ENCODE assay signal across 1 cellular context in the genomic region with DNA sequence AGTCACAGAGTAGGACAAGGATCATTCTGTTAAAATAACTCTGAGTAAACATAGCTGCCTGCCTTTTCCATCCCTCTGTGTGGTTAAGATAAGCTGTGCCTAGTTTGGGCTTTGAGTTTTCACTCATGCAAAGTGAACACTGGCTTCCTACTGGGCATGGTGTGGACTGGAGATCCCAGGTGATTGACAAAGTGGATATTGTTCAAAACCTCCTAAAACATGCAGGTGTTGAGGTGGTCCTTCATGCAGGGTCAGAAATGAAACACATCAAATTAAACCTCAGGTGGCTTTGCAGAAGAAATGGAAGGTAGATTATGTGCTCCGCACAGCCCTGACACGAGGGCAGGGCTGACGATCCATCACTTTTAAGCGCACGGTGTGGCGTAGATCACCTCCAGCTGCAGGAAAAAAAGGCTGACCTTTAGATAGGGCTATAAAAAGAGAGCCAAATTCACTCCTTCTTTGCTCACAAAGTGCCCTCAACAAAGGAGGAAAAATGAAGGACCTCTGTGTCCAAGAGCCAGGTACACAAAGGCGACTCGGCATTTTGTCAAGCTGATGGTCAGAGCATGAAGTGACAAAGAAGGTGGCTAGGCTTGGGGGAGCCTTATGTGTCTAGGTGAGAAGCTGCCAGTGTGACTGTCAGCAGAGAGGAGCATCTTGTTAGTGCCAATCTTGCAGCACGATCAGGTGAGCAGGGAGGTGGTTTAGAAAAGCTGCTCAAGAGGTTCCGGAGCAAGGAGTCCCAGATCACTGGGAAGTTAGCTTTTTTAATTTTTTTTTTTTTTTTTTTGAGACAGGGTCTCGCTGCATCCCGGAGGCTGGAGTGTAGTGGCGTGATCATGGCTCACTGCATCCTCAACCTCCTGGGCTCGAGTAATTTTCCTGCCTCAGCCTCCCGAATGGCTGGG.
TF ChIP-seq lines count a peak whose summit lies in the region.

No MANE protein-coding gene starts in this region.

TF ChIP-seq in liver, 16 proteins besides CTCF, POLR2A, EP300 and RAD21:
- TF ChIP-seq, protein P1, sequence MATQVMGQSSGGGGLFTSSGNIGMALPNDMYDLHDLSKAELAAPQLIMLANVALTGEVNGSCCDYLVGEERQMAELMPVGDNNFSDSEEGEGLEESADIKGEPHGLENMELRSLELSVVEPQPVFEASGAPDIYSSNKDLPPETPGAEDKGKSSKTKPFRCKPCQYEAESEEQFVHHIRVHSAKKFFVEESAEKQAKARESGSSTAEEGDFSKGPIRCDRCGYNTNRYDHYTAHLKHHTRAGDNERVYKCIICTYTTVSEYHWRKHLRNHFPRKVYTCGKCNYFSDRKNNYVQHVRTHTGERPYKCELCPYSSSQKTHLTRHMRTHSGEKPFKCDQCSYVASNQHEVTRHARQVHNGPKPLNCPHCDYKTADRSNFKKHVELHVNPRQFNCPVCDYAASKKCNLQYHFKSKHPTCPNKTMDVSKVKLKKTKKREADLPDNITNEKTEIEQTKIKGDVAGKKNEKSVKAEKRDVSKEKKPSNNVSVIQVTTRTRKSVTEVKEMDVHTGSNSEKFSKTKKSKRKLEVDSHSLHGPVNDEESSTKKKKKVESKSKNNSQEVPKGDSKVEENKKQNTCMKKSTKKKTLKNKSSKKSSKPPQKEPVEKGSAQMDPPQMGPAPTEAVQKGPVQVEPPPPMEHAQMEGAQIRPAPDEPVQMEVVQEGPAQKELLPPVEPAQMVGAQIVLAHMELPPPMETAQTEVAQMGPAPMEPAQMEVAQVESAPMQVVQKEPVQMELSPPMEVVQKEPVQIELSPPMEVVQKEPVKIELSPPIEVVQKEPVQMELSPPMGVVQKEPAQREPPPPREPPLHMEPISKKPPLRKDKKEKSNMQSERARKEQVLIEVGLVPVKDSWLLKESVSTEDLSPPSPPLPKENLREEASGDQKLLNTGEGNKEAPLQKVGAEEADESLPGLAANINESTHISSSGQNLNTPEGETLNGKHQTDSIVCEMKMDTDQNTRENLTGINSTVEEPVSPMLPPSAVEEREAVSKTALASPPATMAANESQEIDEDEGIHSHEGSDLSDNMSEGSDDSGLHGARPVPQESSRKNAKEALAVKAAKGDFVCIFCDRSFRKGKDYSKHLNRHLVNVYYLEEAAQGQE (IDR thresholded peaks at IDR 0.05): no peak
- TF ChIP-seq, protein P2, sequence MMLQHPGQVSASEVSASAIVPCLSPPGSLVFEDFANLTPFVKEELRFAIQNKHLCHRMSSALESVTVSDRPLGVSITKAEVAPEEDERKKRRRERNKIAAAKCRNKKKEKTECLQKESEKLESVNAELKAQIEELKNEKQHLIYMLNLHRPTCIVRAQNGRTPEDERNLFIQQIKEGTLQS (IDR thresholded peaks at IDR 0.05): no peak
- TF ChIP-seq JUND (IDR thresholded peaks at IDR 0.05) (no peak), FOXA2 (IDR thresholded peaks at IDR 0.05) (peak; percentile 87), HNF4G (IDR thresholded peaks at IDR 0.05) (no peak), YY1 (IDR thresholded peaks at IDR 0.05) (peak; percentile 19), FOXA1 (IDR thresholded peaks at IDR 0.05) (peak; percentile 29), RXRA (IDR thresholded peaks at IDR 0.05) (peak in 1 of 2 donors; percentile 64), SP1 (IDR thresholded peaks at IDR 0.05) (peak; percentile 18), TAF1 (conservative IDR thresholded peaks at IDR 0.05) (no peak), HNF4A (conservative IDR thresholded peaks at IDR 0.05) (peak; percentile 10 to 70)
- TF ChIP-seq, protein P3, sequence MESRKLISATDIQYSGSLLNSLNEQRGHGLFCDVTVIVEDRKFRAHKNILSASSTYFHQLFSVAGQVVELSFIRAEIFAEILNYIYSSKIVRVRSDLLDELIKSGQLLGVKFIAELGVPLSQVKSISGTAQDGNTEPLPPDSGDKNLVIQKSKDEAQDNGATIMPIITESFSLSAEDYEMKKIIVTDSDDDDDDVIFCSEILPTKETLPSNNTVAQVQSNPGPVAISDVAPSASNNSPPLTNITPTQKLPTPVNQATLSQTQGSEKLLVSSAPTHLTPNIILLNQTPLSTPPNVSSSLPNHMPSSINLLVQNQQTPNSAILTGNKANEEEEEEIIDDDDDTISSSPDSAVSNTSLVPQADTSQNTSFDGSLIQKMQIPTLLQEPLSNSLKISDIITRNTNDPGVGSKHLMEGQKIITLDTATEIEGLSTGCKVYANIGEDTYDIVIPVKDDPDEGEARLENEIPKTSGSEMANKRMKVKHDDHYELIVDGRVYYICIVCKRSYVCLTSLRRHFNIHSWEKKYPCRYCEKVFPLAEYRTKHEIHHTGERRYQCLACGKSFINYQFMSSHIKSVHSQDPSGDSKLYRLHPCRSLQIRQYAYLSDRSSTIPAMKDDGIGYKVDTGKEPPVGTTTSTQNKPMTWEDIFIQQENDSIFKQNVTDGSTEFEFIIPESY (IDR thresholded peaks at IDR 0.05): no peak
- TF ChIP-seq, protein P4, sequence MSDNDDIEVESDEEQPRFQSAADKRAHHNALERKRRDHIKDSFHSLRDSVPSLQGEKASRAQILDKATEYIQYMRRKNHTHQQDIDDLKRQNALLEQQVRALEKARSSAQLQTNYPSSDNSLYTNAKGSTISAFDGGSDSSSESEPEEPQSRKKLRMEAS (IDR thresholded peaks at IDR 0.05): no peak
